In genomic region chr17:31499771-31500554, GRCh38 we compare ENCODE assay signal across 8 cellular contexts.
DNase-seq lines count a peak whose midpoint lies in the region; ATAC-seq, FAIRE-seq and TF ChIP-seq lines count a peak whose summit lies in the region.

No MANE protein-coding gene starts in this region.

- H2BK5ac ChIP-seq in neuronal stem cell (ENCODE audit: low read length): no peak overlapping the region

- FAIRE-seq in HTR-8/SVneo (lab: Jason Lieb, UNC): no peak

- POLR2A ChIA-PET in CD8-positive, alpha-beta memory T cell (lab: Charles Lee): interaction anchor here (0.8 to 1.0 kb wide), 2 partner anchors 8 to 12 kb away, joined by 3 read pairs; no protein-coding TSS in a partner anchor
- POLR2A ChIA-PET in PC-3 (lab: Charles Lee; ENCODE audit: unreplicated experiment) (no interaction called here), OCI-LY7 (lab: Charles Lee) (interaction anchor here (0.6 kb wide), 1 partner anchor 531 kb away, joined by 4 read pairs; no protein-coding TSS in a partner anchor)

- H3K4me3 Mint-ChIP-seq in CD8-positive, alpha-beta memory T cell: peak overlapping the region in 1 of 7 donors; percentile 27

- H3K36me3 ChIP-seq in CD8-positive, alpha-beta memory T cell (ENCODE audit: insufficient read depth, low read length): no peaks in the 10 kb centered on the region
- no peaks in the 10 kb centered on the region for H3K36me3 ChIP-seq in PC-3 (ENCODE audit: low read depth, low read length)
- H3K36me3 ChIP-seq in neuronal stem cell (replicated peaks in 1 of 2; ENCODE audit: control insufficient read depth in 2 of 2, insufficient read depth in 2 of 2, low read length in 2 of 2): no peaks in the 10 kb centered on the region
- no peaks in the 10 kb centered on the region for H3K36me3 ChIP-seq in OCI-LY7 (ENCODE audit: insufficient read depth, low read length)

- H3K27ac Mint-ChIP-seq in CD8-positive, alpha-beta memory T cell: peak overlapping the region in 5 of 8 donors; percentile 22 to 72 (median 54)

- no peak overlapping the region for H2BK12ac ChIP-seq in neuronal stem cell (ENCODE audit: low read length)

- peaks cover 2% of the 10 kb centered on the region for H3K79me1 ChIP-seq in neuronal stem cell (ENCODE audit: low read depth, low read length)

- H3K9me3 ChIP-seq in CD8-positive, alpha-beta memory T cell (ENCODE audit: low read length): no peaks in the 10 kb centered on the region
- H3K9me3 ChIP-seq in PC-3 (ENCODE audit: low read length): no peaks in the 10 kb centered on the region
- H3K9me3 ChIP-seq in neuronal stem cell (replicated peaks in 1 of 2; ENCODE audit: control insufficient read depth in 2 of 2, insufficient read depth in 1 of 2, low read depth in 1 of 2, low read length in 2 of 2): no peaks in the 10 kb centered on the region
- H3K9me3 ChIP-seq in OCI-LY7 (ENCODE audit: low read length): no peaks in the 10 kb centered on the region

- H3K27me3 ChIP-seq in CD8-positive, alpha-beta memory T cell (ENCODE audit: insufficient read depth, low read length, poor library complexity, severe bottlenecking): no peaks in the 10 kb centered on the region
- H3K27me3 ChIP-seq in PC-3 (ENCODE audit: low read length) (no peaks in the 10 kb centered on the region), neuronal stem cell (ENCODE audit: control insufficient read depth in 3 of 3, insufficient read depth in 3 of 3, low read depth in 1 of 3, low read length in 3 of 3) (peaks cover 0 to 26% (median 0%) of the 10 kb centered on the region in 3 experiments)

- ATAC-seq in PC-3 (peak; percentile 85), GM18519 (IDR thresholded peaks at IDR 0.05; ENCODE audit: low FRiP score, unreplicated experiment) (no peak), HG02763 (IDR thresholded peaks at IDR 0.05; ENCODE audit: unreplicated experiment) (no peak)

- H3F3A ChIP-seq in PC-3 (ENCODE audit: low read length, unreplicated experiment): no peaks in the 10 kb centered on the region

- WGBS in neuronal stem cell (ENCODE audit: extremely low coverage in 2 of 2, insufficient read length in 2 of 2, insufficient replicate concordance in 1 of 2), 2 donors: no CpG with 5 or more reads among the region's 11 CpGs

- no peak overlapping the region for H3K4ac ChIP-seq in neuronal stem cell (ENCODE audit: low read length)

- H3K18ac ChIP-seq in neuronal stem cell (ENCODE audit: low read length): peak overlapping the region; percentile 27

- intact Hi-C loops in PC-3 (cut with micrococcal nuclease): no loop called here
- intact Hi-C loops in OCI-LY7 (cut with micrococcal nuclease; ENCODE audit: unreplicated experiment): no loop called here

- no peak overlapping the region for H4K8ac ChIP-seq in neuronal stem cell (ENCODE audit: low read depth, low read length)

- H3K4me2 ChIP-seq in PC-3 (ENCODE audit: low read length) (peak overlapping the region; percentile 65), neuronal stem cell (ENCODE audit: insufficient read depth, low read length, poor library complexity, severe bottlenecking) (peak overlapping the region; percentile 18), OCI-LY7 (ENCODE audit: low read length) (no peak overlapping the region)

- no peaks in the 10 kb centered on the region for H3K9me3 Mint-ChIP-seq in CD8-positive, alpha-beta memory T cell

- H3K4me3 ChIP-seq in CD8-positive, alpha-beta memory T cell (ENCODE audit: low read length): no peak overlapping the region
- peak overlapping the region; percentile 33; the same call in 1 of the 2 replicates for H3K4me3 ChIP-seq in PC-3 (ENCODE audit: low read length)
- H3K4me3 ChIP-seq in fibroblast of mammary gland (ENCODE audit: control insufficient read depth, low read depth, low read length): no peak overlapping the region
- no peak overlapping the region for H3K4me3 ChIP-seq in neuronal stem cell (ENCODE audit: low read length in 2 of 2)
- H3K4me3 ChIP-seq in OCI-LY7 (ENCODE audit: low read depth, low read length, poor library complexity, severe bottlenecking): no peak overlapping the region

- DNase-seq in CD8-positive, alpha-beta memory T cell: peak in 1 of 5 donors; percentile 19
- DNase-seq in PC-3 (peak; percentile 66), fibroblast of mammary gland (ENCODE audit: low read depth) (peak; percentile 18), neuronal stem cell (ENCODE audit: low spot score) (no peak), HTR-8/SVneo (ENCODE audit: insufficient read length, low spot score) (no peak), OCI-LY7 (ENCODE audit: low spot score) (no peak)

- no peak overlapping the region for H3K9ac ChIP-seq in PC-3 (ENCODE audit: low read length)
- H3K9ac ChIP-seq in neuronal stem cell (ENCODE audit: low read depth, low read length, poor library complexity): peak overlapping the region; percentile 55

- H2BK15ac ChIP-seq in neuronal stem cell (ENCODE audit: low read length): peak overlapping the region; percentile 47

- no peak overlapping the region for H2BK120ac ChIP-seq in neuronal stem cell (ENCODE audit: low read depth, low read length)

- no peak overlapping the region for H4K91ac ChIP-seq in neuronal stem cell (ENCODE audit: low read depth, low read length, poor library complexity)

- CTCF ChIA-PET in CD8-positive, alpha-beta memory T cell (lab: Charles Lee): interaction anchor here (0.6 to 2.9 kb wide), 6 partner anchors 8 to 63 kb away, joined by 3 to 11 read pairs (median 3); no protein-coding TSS in a partner anchor
- CTCF ChIA-PET in PC-3 (lab: Charles Lee) (no interaction called here), OCI-LY7 (lab: Charles Lee; ENCODE audit: unreplicated experiment) (no interaction called here)

- H3K4me1 ChIP-seq in CD8-positive, alpha-beta memory T cell (ENCODE audit: insufficient read depth, low read length): peaks cover 50% of the 10 kb centered on the region
- H3K4me1 ChIP-seq in PC-3 (ENCODE audit: insufficient read depth, low read length) (peaks cover 10% of the 10 kb centered on the region), neuronal stem cell (ENCODE audit: control insufficient read depth in 2 of 2, insufficient read depth in 1 of 2, low read depth in 1 of 2, low read length in 2 of 2) (peaks cover 5 to 17% of the 10 kb centered on the region in 2 donors), OCI-LY7 (ENCODE audit: insufficient read depth, low read length, poor library complexity, severe bottlenecking) (peaks cover 9% of the 10 kb centered on the region)

- peaks cover 38 to 76% (median 50%) of the 10 kb centered on the region in 3 donors for H3K4me1 Mint-ChIP-seq in CD8-positive, alpha-beta memory T cell

- no peak overlapping the region for H3K27ac ChIP-seq in CD8-positive, alpha-beta memory T cell (ENCODE audit: low read depth, low read length)
- peak overlapping the region; percentile 50 for H3K27ac ChIP-seq in PC-3 (ENCODE audit: low read length)
- peak overlapping the region; percentile 13 for H3K27ac ChIP-seq in neuronal stem cell (replicated peaks; ENCODE audit: low read length)
- H3K27ac ChIP-seq in OCI-LY7 (ENCODE audit: low read depth, low read length, poor library complexity, severe bottlenecking): no peak overlapping the region

- no peak overlapping the region for H3K14ac ChIP-seq in neuronal stem cell (ENCODE audit: low read length)

- H4K20me1 ChIP-seq in PC-3 (ENCODE audit: low read length) (no peaks in the 10 kb centered on the region), OCI-LY7 (ENCODE audit: insufficient read depth, low read length) (no peaks in the 10 kb centered on the region)

- BruUV-seq in PC-3 (replicated peaks; lab: Mats Ljungman, UMichigan) (no TSS peak), OCI-LY7 (replicated peaks; lab: Mats Ljungman, UMichigan) (no TSS peak)

- no peaks in the 10 kb centered on the region for H3K79me2 ChIP-seq in PC-3 (ENCODE audit: low read length)
- H3K79me2 ChIP-seq in OCI-LY7 (ENCODE audit: insufficient read depth, low read depth, low read length): no peaks in the 10 kb centered on the region

- H3K36me3 Mint-ChIP-seq in CD8-positive, alpha-beta memory T cell: peaks cover 0 to 4% (median 0%) of the 10 kb centered on the region in 3 donors

- H2AK5ac ChIP-seq in neuronal stem cell (ENCODE audit: low read depth, low read length): peak overlapping the region; percentile 61

- no peak overlapping the region for H3K23ac ChIP-seq in neuronal stem cell (ENCODE audit: low read depth, low read length, poor library complexity)

- H3K27me3 Mint-ChIP-seq in CD8-positive, alpha-beta memory T cell: no peaks in the 10 kb centered on the region

- peak overlapping the region; percentile 61 for H2AFZ ChIP-seq in PC-3 (ENCODE audit: low read length)
- H2AFZ ChIP-seq in neuronal stem cell (ENCODE audit: low read length): peak overlapping the region; percentile 15
- no peak overlapping the region for H2AFZ ChIP-seq in OCI-LY7 (ENCODE audit: low read length)

- H3K9me2 ChIP-seq in PC-3 (replicated peaks; ENCODE audit: low read length) (no peaks in the 10 kb centered on the region), OCI-LY7 (ENCODE audit: insufficient read depth, low read length) (no peaks in the 10 kb centered on the region)

- TF ChIP-seq CTCF in PC-3 (conservative IDR thresholded peaks at IDR 0.05; ENCODE audit: low read depth, low read length) (no peak), fibroblast of mammary gland (conservative IDR thresholded peaks at IDR 0.05; ENCODE audit: control insufficient read depth, insufficient read depth, low read depth, low read length) (no peak), OCI-LY7 (conservative IDR thresholded peaks at IDR 0.05; ENCODE audit: low read length) (no peak)

Comparison
In these comparisons a context has a peak if more than half of its experiments do, and no peak if none do; other contexts are left out.
1. DNase-seq: peak in PC-3 (single experiment) and fibroblast of mammary gland (single experiment); none in neuronal stem cell (single experiment), HTR-8/SVneo (single experiment) and OCI-LY7 (single experiment).
2. H3K27ac ChIP-seq: peak in PC-3 (single experiment) and neuronal stem cell (single experiment); none in CD8-positive, alpha-beta memory T cell (single experiment) and OCI-LY7 (single experiment).